Comparison of ENCODE assay signal across 8 cellular contexts in the genomic region with DNA sequence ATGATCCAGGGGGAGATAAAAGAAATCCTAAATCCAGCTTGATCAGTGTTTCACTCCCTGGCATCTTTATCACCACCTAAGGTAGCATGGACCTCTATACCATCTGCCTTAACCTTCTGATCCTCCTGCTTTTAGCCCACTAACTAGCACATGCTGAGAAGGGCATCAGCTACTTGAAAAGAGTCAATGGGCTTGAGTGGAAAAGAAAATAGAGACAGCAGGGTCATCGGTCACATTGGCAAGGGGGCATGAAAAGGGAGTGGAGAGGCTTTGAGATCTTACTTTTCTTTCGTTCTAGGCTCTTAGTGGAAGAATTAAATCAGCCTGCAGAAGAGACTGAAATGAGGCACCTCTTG. TPM values are rescaled to one million over a fixed set of nuclear protein-coding genes. Genes with fewer than 3 reads are reported as not detected.
DNase-seq lines count a peak whose midpoint lies in the region; ATAC-seq and TF ChIP-seq lines count a peak whose summit lies in the region.

No MANE protein-coding gene starts in this region.

- H3K4me1 ChIP-seq in cardiac muscle cell (ENCODE audit: low read depth) (peaks cover 5% of the 10 kb centered on the region), uterus (peaks cover 0 to 11% of the 10 kb centered on the region in 2 donors)

- no peaks in the 10 kb centered on the region for H3K9me3 ChIP-seq in cardiac muscle cell (ENCODE audit: low read depth)
- H3K9me3 ChIP-seq in uterus = no peaks in the 10 kb centered on the region

- H3K27me3 Mint-ChIP-seq in memory B cell = no peaks in the 10 kb centered on the region

- H3K4me3 ChIP-seq in cardiac muscle cell = peak overlapping the region; percentile 73
- peak overlapping the region; percentile 95 for H3K4me3 ChIP-seq in astrocyte of the spinal cord (ENCODE audit: low read depth, low read length)
- peak overlapping the region; percentile 79 to 99 for H3K4me3 ChIP-seq in uterus

- TF ChIP-seq CTCF in cardiac muscle cell (IDR thresholded peaks at IDR 0.05; ENCODE audit: low read depth, low read length) (no peak), astrocyte of the spinal cord (IDR thresholded peaks at IDR 0.05; ENCODE audit: low read depth, low read length) (no peak), uterus (IDR thresholded peaks at IDR 0.05) (no peak), GM13977 (IDR thresholded peaks at IDR 0.05; ENCODE audit: extremely low read depth, insufficient read depth, missing control alignments) (no peak)

- TF ChIP-seq POLR2A in uterus (IDR thresholded peaks at IDR 0.05) = no peak

- ATAC-seq in left cardiac atrium = no peak
- no peak for ATAC-seq in memory B cell (ENCODE audit: low read depth)

- H3K4me1 Mint-ChIP-seq in memory B cell = peaks cover 16% of the 10 kb centered on the region

- H3K36me3 ChIP-seq in cardiac muscle cell (no peaks in the 10 kb centered on the region), uterus (no peaks in the 10 kb centered on the region)

- in situ Hi-C loops in astrocyte of the spinal cord (cut with HindIII; ENCODE audit: low sequenced_read_pairs) (no loop called here), GM13977 (cut with MboI; ENCODE audit: low pct_unique_long_range_greater_than_20kb, low sequenced_read_pairs, unreplicated experiment) (no loop called here)

- no peaks in the 10 kb centered on the region for H3K27me3 ChIP-seq in cardiac muscle cell
- no peaks in the 10 kb centered on the region for H3K27me3 ChIP-seq in uterus

- peak overlapping the region; percentile 97 for H3K4me3 Mint-ChIP-seq in memory B cell

- H3K27ac ChIP-seq in cardiac muscle cell (peak overlapping the region; percentile 75), uterus (peak overlapping the region; percentile 93 to 94)

- peaks cover 7% of the 10 kb centered on the region for H3K36me3 Mint-ChIP-seq in memory B cell

- peak overlapping the region; percentile 91 for H3K27ac Mint-ChIP-seq in memory B cell

- DNase-seq in cardiac muscle cell (ENCODE audit: low read depth in 1 of 2, low spot score in 1 of 2) = no peak
- DNase-seq in left cardiac atrium = no peak
- no peak for DNase-seq in astrocyte of the spinal cord (ENCODE audit: low read depth, low spot score)
- no peak for DNase-seq in memory B cell (ENCODE audit: low spot score in 2 of 2)
- no peak for DNase-seq in uterus
- no peak for DNase-seq in AG20443 (ENCODE audit: low spot score)
- no peak for DNase-seq in NCI-H2196 treated with DMSO at 0.1 percent for 48 hours (lab: John Stamatoyannopoulos, UW; ENCODE audit: unreplicated experiment)
- no peak for DNase-seq in GM13977 (ENCODE audit: low spot score)

- intact Hi-C loops in left cardiac atrium (cut with DNase I) (no loop called here), uterus (cut with DNase I; ENCODE audit: low total_unique reads) (no loop called here)

- no peaks in the 10 kb centered on the region for H3K9me3 Mint-ChIP-seq in memory B cell

RNA-seq across cellular contexts. Expression of a gene that starts 0.2 kb away (rescaled TPM):
- total RNA-seq in cardiac muscle cell = 21.0 and 41.3 TPM in 2 replicates
- 23.4 and 33.8 TPM in 2 replicates for polyA plus RNA-seq in cardiac muscle cell
- 10 to 100 TPM; 12.7 to 26.8 TPM for total RNA-seq in left cardiac atrium
- 10 to 100 TPM in 3 of 4 donors, 1 to 10 TPM in 1; 5.6 to 37.5 (median 15.2) TPM for total RNA-seq in uterus

RNA-seq across cellular contexts. Expression of a gene that starts 0.6 kb away (rescaled TPM):
- 45.1 and 58.2 TPM in 2 replicates for total RNA-seq in cardiac muscle cell
- polyA plus RNA-seq in cardiac muscle cell = 57.2 and 71.3 TPM in 2 replicates
- 10 to 100 TPM; 18.8 to 19.2 TPM for total RNA-seq in left cardiac atrium
- total RNA-seq in uterus = 10 to 100 TPM in 3 of 4 donors, 1 to 10 TPM in 1; 6.1 to 79.4 (median 32.5) TPM

RNA-seq across cellular contexts. Expression of a gene that starts 21.9 kb away (rescaled TPM):
- total RNA-seq in cardiac muscle cell = not detected in 2 replicates
- polyA plus RNA-seq in cardiac muscle cell = not detected in 2 replicates
- not detected for total RNA-seq in left cardiac atrium
- not detected for total RNA-seq in uterus

RNA-seq across cellular contexts. Expression of a gene that starts 36.9 kb away (rescaled TPM):
- total RNA-seq in cardiac muscle cell (1.2 and 1.6 TPM in 2 replicates), left cardiac atrium (under 1 TPM; 0.26 to 0.32 TPM), uterus (under 1 TPM in 2 of 4 donors, not detected in 2; 0.28 to 0.55 TPM)
- polyA plus RNA-seq in cardiac muscle cell = 1.5 and 2.8 TPM in 2 replicates

RNA-seq across cellular contexts. Expression of a gene that starts 37.2 kb away (rescaled TPM):
- 4.0 and 9.5 TPM in 2 replicates for total RNA-seq in cardiac muscle cell
- polyA plus RNA-seq in cardiac muscle cell = 5.3 TPM in 2 replicates
- 1 to 10 TPM; 1.3 to 1.4 TPM for total RNA-seq in left cardiac atrium
- total RNA-seq in uterus = 10 to 100 TPM in 1 of 4 donors, 1 to 10 TPM in 2, not detected in 1; 2.0 to 38.1 (median 2.3) TPM
